Comparison of ENCODE assay signal across 37 cellular contexts in genomic region chr16:74769791-74770190, GRCh38. TPM values are rescaled to one million over a fixed set of nuclear protein-coding genes. Genes with fewer than 3 reads are reported as not detected.
"Had no signal": no experiment of that assay in that cellular context is flagged by ENCODE, and none has a peak within 500 bp of the region (broad histone marks: within the 10 kb centered on the region; RNA-seq: fewer than 3 reads in every experiment).

No MANE protein-coding gene starts in this region.

- H3K27ac ChIP-seq: adrenal gland, body of pancreas, breast epithelium, KMS-11, RWPE1, SK-N-MC, WERI-Rb-1 had no signal

- H3K9me3 ChIP-seq: adrenal gland, body of pancreas, breast epithelium had no signal

- FAIRE-seq: astrocyte, RCC 7860 had no signal

- DNase-seq: activated CD4-positive, alpha-beta T cell treated with anti-CD3 and anti-CD28 coated beads for 1 hour; activated CD4-positive, alpha-beta T cell treated with anti-CD3 and anti-CD28 coated beads, Interleukin-2, amount 10 ng/mL, durations not matched to agents 24 days and 14 days; activated CD4-positive, alpha-beta T cell treated with anti-CD3 and anti-CD28 coated beads, Interleukin-2, amount 50 U/mL, for 4 hours; activated CD4-positive, CD25-positive, alpha-beta regulatory T cell; activated CD8-positive, alpha-beta T cell treated with anti-CD3 and anti-CD28 coated beads for 36 hours; activated gamma-delta T cell treated with Interleukin-2 at 50 U/mL for 16 hours; activated naive CD4-positive, alpha-beta T cell treated with anti-CD3 and anti-CD28 coated beads for 36 hours; activated T-cell treated with anti-CD3 and anti-CD28 coated beads for 4 hours; activated T-cell treated with anti-CD3 and anti-CD28 coated beads, Interleukin-2, amount 50 U/mL, for 4 hours; cerebellar nuclear complex; NCI-H1092 treated with DMSO at 0.1 percent for 48 hours; NCI-H1417; NCI-H146; NCI-H187; NCI-H2029 treated with DMSO at 0.1 percent for 48 hours; NCI-H2107; NCI-H2171; NCI-H510A; NCI-H526; NCI-H748 treated with DMSO at 0.1 percent for 48 hours; NK-92 treated with Interleukin-12 subunit alpha and Interleukin-12 subunit beta, amount 100 ng/mL, for 24 hours; PC-3; Right ventricle myocardium superior; T1000; WERI-Rb-1 had no signal

- H3K27me3 ChIP-seq: adrenal gland, body of pancreas, breast epithelium had no signal

- H3K36me3 ChIP-seq: adrenal gland, breast epithelium, WERI-Rb-1 had no signal

- H3K4me3 ChIP-seq: adrenal gland, body of pancreas, breast epithelium, SK-N-MC had no signal

- H3K4me1 ChIP-seq: breast epithelium had no signal

- ATAC-seq: activated CD8-positive, alpha-beta T cell treated with anti-CD3 and anti-CD28 coated beads for 36 hours; activated naive CD4-positive, alpha-beta T cell treated with anti-CD3 and anti-CD28 coated beads, Interleukin-2, amount 50 U/mL, for 72 hours; activated T-cell treated with anti-CD3 and anti-CD28 coated beads, Interleukin-2, amount 50 U/mL, for 4 hours; body of pancreas; PC-3 had no signal

RNA-seq across cellular contexts. Expression of gene FA2H, which starts 4.8 kb away (rescaled TPM):
- total RNA-seq: activated CD4-positive, alpha-beta T cell treated with anti-CD3 and anti-CD28 coated beads, Interleukin-2, amount 10 ng/mL, durations not matched to agents 24 days and 14 days; activated CD8-positive, alpha-beta T cell treated with anti-CD3 and anti-CD28 coated beads for 36 hours; activated naive CD4-positive, alpha-beta T cell treated with anti-CD3 and anti-CD28 coated beads, Interleukin-2, amount 50 U/mL, for 72 hours; activated T-helper 1 cell treated with anti-CD3 and anti-CD28 coated beads, Interleukin-12 subunit alpha, Interleukin-12 subunit beta, Interleukin-2, Interleukin-4 antibody, amounts not matched to agents 30 ng/mL and 10 ng/mL and 1 ng/mL, durations not matched to agents 14 hours and 24 hours and 36 hours; cardiac septum; M059J had no signal
